In the genomic region with DNA sequence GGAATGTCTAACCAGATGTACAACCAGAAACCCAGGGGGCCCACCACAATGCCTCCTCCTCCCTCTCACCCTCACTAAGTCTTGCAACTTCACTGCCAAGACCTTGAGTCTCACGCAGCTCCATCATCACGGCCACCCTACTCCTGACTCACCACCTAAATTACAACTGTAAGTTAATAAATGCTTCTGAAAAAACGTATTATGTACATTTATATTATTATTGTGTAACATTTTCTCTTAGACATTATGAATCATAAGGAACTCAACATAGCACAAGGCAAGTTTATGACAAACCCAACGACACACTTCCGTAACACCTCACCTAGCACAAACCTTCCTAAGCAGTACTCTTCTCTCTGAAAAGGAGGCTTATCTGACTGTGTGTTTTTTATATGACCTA, we compare ENCODE assay signal across 1 cellular context.
TF ChIP-seq lines count a peak whose summit lies in the region.

No MANE protein-coding gene starts in this region.

TF ChIP-seq in A549, 52 proteins besides CTCF, POLR2A, EP300 and RAD21 (continued from another document):
- TF ChIP-seq, protein P1, sequence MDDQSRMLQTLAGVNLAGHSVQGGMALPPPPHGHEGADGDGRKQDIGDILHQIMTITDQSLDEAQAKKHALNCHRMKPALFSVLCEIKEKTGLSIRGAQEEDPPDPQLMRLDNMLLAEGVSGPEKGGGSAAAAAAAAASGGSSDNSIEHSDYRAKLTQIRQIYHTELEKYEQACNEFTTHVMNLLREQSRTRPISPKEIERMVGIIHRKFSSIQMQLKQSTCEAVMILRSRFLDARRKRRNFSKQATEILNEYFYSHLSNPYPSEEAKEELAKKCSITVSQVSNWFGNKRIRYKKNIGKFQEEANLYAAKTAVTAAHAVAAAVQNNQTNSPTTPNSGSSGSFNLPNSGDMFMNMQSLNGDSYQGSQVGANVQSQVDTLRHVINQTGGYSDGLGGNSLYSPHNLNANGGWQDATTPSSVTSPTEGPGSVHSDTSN (IDR thresholded peaks at IDR 0.05) = no peak
- TF ChIP-seq, protein P2, sequence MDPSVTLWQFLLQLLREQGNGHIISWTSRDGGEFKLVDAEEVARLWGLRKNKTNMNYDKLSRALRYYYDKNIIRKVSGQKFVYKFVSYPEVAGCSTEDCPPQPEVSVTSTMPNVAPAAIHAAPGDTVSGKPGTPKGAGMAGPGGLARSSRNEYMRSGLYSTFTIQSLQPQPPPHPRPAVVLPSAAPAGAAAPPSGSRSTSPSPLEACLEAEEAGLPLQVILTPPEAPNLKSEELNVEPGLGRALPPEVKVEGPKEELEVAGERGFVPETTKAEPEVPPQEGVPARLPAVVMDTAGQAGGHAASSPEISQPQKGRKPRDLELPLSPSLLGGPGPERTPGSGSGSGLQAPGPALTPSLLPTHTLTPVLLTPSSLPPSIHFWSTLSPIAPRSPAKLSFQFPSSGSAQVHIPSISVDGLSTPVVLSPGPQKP (IDR thresholded peaks at IDR 0.05; ENCODE audit: low read depth, low read length) = no peak
- TF ChIP-seq ZSCAN20 (CRISPR knock-in tag; IDR thresholded peaks at IDR 0.05) = no peak
- TF ChIP-seq NFE2L2 (conservative IDR thresholded peaks at IDR 0.05; ENCODE audit: low read length) = no peak
- no peak for TF ChIP-seq RARB (CRISPR knock-in tag; IDR thresholded peaks at IDR 0.05)
- TF ChIP-seq, protein P3, sequence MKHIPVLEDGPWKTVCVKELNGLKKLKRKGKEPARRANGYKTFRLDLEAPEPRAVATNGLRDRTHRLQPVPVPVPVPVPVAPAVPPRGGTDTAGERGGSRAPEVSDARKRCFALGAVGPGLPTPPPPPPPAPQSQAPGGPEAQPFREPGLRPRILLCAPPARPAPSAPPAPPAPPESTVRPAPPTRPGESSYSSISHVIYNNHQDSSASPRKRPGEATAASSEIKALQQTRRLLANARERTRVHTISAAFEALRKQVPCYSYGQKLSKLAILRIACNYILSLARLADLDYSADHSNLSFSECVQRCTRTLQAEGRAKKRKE (CRISPR knock-in tag; IDR thresholded peaks at IDR 0.05; ENCODE audit: low read depth) = no peak
- TF ChIP-seq PHF8 (IDR thresholded peaks at IDR 0.05; ENCODE audit: borderline replicate concordance, low read depth) = no peak
- peak; percentile 75 for TF ChIP-seq JUNB (IDR thresholded peaks at IDR 0.05)
- TF ChIP-seq NPAS2 (CRISPR knock-in tag; IDR thresholded peaks at IDR 0.05; ENCODE audit: borderline replicate concordance) = no peak
- no peak for TF ChIP-seq ESRRA (IDR thresholded peaks at IDR 0.05; ENCODE audit: borderline replicate concordance, low read length)
- TF ChIP-seq CEBPB (IDR thresholded peaks at IDR 0.05) = peak; percentile 42 to 70; a peak in 3 of 4 replicates
